28 cellular contexts compared by ENCODE assay signal in the genomic region with DNA sequence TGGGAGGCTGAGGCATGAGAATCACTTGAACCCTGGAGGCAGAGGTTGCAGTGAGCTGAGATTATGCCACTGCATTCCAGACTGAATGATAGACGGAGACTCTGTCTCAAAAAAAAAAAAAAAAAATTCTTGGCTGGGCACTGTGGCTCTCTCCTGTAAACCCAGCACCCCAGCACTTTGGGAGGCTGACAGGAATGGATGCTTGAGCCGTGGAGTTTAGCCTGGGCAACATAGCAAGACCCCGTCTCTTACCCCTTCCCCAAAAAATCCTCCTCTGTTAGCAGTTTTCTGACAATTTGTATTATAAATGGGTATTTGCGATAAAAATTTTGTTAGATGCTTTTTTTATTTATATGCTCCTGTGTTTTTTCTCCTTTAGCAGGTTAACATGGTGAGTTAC.
"Had no signal": no experiment of that assay in that cellular context is flagged by ENCODE, and none has a peak within 500 bp of the region (broad histone marks: within the 10 kb centered on the region; RNA-seq: fewer than 3 reads in every experiment).

No MANE protein-coding gene starts in this region.

- H3K27ac ChIP-seq: neutrophil, pancreas, prostate gland, spleen, suprapubic skin, testis, tibial artery, transverse colon, upper lobe of right lung had no signal

- FAIRE-seq: pancreas had no signal

- H3K4me1 ChIP-seq: pancreas, prostate gland had no signal

- H3K36me3 ChIP-seq: pancreas, prostate gland, transverse colon, uterus had no signal

- DNase-seq: naive thymus-derived CD8-positive, alpha-beta T cell; nephron progenitor cell; nucleus accumbens; pancreas; right cardiac atrium; spleen; stimulated activated CD4-positive, alpha-beta T cell treated with anti-CD3 and anti-CD28 coated beads, Interleukin-12 subunit alpha, Interleukin-12 subunit beta, amount 100 ng/mL, for 4 hours; stimulated activated CD4-positive, alpha-beta T cell treated with anti-CD3 and anti-CD28 coated beads, Interleukin-1b, Interleukin-23, amount 100 ng/mL, for 48 hours; stimulated activated CD4-positive, alpha-beta T cell treated with anti-CD3 and anti-CD28 coated beads, Interleukin-4, amount 100 ng/mL, for 1 hour; stimulated activated CD4-positive, alpha-beta T cell treated with anti-CD3 and anti-CD28 coated beads, Interleukin-4, amount 100 ng/mL, for 4 hours; stimulated activated CD8-positive, alpha-beta memory T cell treated with anti-CD3 and anti-CD28 coated beads, Interleukin-4, amount 100 ng/mL, for 48 hours; stimulated activated naive CD4-positive, alpha-beta T cell; stimulated activated naive CD8-positive, alpha-beta T cell treated with anti-CD3 and anti-CD28 coated beads, Interleukin-15, amount 100 ng/mL, for 72 hours; stimulated activated naive CD8-positive, alpha-beta T cell treated with anti-CD3 and anti-CD28 coated beads, Interleukin-15, Interleukin-2, amounts not matched to agents 100 U/mL and 50 U/mL, for 24 hours; substantia nigra; testis; tibial artery; transverse colon; upper lobe of right lung; uterus had no signal

- ATAC-seq: natural killer cell treated with Interleukin-12 subunit alpha and Interleukin-12 subunit beta and Interleukin-15 and Interleukin-18, amount 100 ng/mL, for 72 hours; pancreas; sciatic nerve; stimulated activated memory B cell treated with anti-CD40 and anti-IgM and Interleukin-4, amounts not matched to agents 10 μg/mL and 1 μg/mL and 100 μg/mL, for 72 hours; stimulated activated naive CD8-positive, alpha-beta T cell treated with anti-CD3 and anti-CD28 coated beads, Interleukin-15, amount 100 ng/mL, for 72 hours; stimulated activated naive CD8-positive, alpha-beta T cell treated with anti-CD3 and anti-CD28 coated beads, Interleukin-15, Interleukin-2, amounts not matched to agents 100 U/mL and 50 U/mL, for 24 hours had no signal

- H3K4me3 ChIP-seq: pancreas, prostate gland, skin epidermis, smooth muscle cell, spleen, suprapubic skin, testis, tibial artery, transverse colon, upper lobe of right lung, uterus had no signal

- H3K4me2 ChIP-seq: smooth muscle cell had no signal

- H3K27me3 ChIP-seq: neutrophil, pancreas, spleen, suprapubic skin, testis, tibial artery, transverse colon, upper lobe of right lung, uterus had no signal

- H3K9me3 ChIP-seq: neutrophil, pancreas, prostate gland, spleen, suprapubic skin, testis, tibial artery, transverse colon, upper lobe of right lung, uterus had no signal
